In the genomic region with DNA sequence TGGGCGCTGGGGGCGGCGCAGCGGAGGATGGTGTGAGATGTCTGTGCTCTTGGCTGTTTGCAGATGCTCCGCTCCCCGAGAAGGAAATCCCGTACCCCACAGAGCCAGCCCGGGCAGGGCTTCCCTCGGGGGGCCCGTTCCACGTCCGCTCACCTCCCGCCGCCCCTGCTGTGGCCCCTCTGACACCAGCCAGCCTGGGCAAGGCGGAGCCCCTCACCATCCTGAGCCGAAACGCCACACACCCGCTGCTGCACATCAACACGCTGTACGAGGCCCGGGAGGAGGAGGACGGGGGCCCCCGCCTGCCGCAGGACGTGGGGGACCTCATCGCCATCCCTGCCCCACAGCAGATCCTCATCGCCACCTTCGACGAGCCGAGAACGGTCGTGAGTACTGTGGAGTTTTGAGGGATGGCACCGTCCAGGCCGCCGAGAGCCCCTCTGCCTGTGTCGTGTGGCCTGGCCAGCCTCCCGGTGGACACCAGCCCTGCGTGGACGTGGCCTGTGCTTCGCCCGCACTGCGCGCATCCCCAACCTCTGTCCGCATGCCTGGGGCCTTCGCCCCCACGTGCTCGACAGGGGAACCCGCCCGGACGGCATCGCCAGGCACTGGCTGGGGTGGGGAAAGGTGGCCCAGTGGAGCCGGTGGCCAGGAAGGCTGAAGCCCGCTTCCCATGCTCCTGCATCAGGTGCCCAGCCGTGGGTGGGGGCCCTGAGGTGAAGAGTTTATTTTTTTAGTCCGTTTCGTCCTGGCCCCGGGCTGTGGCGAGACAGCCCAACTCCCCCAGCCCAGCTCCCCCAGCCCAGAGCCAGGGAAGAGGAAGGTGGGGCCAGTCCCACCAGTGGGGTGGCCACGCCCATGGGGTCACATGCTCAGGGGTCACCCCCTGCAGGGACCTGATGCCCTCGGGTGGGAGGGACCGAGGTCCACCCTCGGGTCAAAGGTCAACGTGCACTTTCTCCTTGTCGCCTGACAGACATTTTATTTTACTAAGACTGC, we compare ENCODE assay signal across 1 cellular context.
A peak's percentile ranks its signal among the peaks of the same experiment; 100 is the strongest.
TF ChIP-seq lines count a peak whose summit lies in the region.

No MANE protein-coding gene starts in this region.

TF ChIP-seq in Ishikawa, 13 proteins besides CTCF, POLR2A, EP300 and RAD21:
- no peak for TF ChIP-seq FOXM1 (IDR thresholded peaks at IDR 0.05; ENCODE audit: borderline replicate concordance, low read depth)
- TF ChIP-seq, protein P1, sequence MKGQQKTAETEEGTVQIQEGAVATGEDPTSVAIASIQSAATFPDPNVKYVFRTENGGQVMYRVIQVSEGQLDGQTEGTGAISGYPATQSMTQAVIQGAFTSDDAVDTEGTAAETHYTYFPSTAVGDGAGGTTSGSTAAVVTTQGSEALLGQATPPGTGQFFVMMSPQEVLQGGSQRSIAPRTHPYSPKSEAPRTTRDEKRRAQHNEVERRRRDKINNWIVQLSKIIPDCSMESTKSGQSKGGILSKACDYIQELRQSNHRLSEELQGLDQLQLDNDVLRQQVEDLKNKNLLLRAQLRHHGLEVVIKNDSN (IDR thresholded peaks at IDR 0.05), result 0 out of 2 replicates have a peak, but pooled peaks have one; percentile 22
